In the genomic region with DNA sequence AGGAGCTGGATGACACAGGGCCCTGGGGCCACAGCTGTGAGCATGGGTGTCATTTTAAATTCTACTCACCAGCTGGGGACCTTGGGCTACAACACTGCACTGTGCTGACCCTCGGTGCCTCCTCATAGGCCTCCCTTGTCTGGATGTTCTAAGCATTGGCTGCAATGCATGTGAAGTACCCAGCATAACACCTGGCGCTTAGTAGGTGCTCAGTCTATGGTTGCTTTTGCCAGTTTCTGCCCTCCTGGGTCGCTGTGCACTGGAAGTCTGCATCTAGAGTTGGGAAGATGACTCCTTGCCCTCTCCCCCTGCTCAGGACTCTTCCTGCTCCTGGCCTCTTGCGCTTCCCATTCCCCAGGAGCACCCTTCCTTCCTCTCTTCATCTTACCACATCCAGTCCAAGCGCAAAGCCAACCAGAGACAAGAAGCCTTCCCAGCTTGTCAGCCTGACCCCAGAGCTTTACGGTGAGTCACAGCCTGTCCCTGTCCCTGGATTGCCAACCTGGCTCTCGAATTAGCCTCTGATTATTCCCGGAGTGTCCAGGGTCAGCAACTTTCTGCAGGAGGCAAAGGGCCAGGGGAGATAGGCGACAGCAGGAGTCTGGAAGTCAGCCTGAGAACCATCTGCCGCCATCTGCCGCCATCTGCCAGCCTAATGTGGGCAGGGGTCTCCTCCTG, we compare ENCODE assay signal across 15 cellular contexts. TPM values are rescaled to one million over a fixed set of nuclear protein-coding genes. Genes with fewer than 3 reads are reported as not detected.
DNase-seq lines count a peak whose midpoint lies in the region; ATAC-seq, FAIRE-seq and TF ChIP-seq lines count a peak whose summit lies in the region.
"Had no signal": no experiment of that assay in that cellular context is flagged by ENCODE, and none has a peak within 500 bp of the region (broad histone marks: within the 10 kb centered on the region; RNA-seq: fewer than 3 reads in every experiment).

No MANE protein-coding gene starts in this region.

- no peaks in the 10 kb centered on the region; the same call in 1 of the 2 replicates for H4K20me1 ChIP-seq in K562 (replicated peaks; ENCODE audit: control insufficient read depth, insufficient read depth, low read length)

- H3K4me1 ChIP-seq in heart right ventricle (no peaks in the 10 kb centered on the region), left ventricle myocardium inferior (peaks cover 4% of the 10 kb centered on the region), K562 (replicated peaks in 1 of 2; ENCODE audit: control insufficient read depth in 2 of 2, insufficient read depth in 2 of 2, low read length in 2 of 2) (0 out of 5 replicates have a peak, but pooled peaks cover 0 to 2% of the 10 kb centered on the region in 2 experiments), liver (ENCODE audit: control insufficient read depth in 4 of 4, insufficient read depth in 4 of 4, low read length in 3 of 4) (peaks cover 3 to 19% (median 14%) of the 10 kb centered on the region in 4 donors)
- H3K4me1 ChIP-seq: A549 had no signal

- H3K4me3 ChIP-seq in heart right ventricle: no peak overlapping the region
- no peak overlapping the region for H3K4me3 ChIP-seq in left ventricle myocardium inferior
- H3K4me3 ChIP-seq in K562: no peak overlapping the region
- no peak overlapping the region for H3K4me3 ChIP-seq in liver (ENCODE audit: low read depth in 1 of 3, low read length in 3 of 3)
- H3K4me3 ChIP-seq: A549, PC-9, SK-N-MC had no signal

- no peak for FAIRE-seq in K562 (lab: Jason Lieb, UNC)
- FAIRE-seq: A549 had no signal

- TF ChIP-seq EP300 in K562 (IDR thresholded peaks at IDR 0.05; ENCODE audit: low read length): no peak

- no peak overlapping the region for H2AFZ ChIP-seq in K562 (ENCODE audit: low read depth, low read length)
- H2AFZ ChIP-seq: PC-9 had no signal

- no peak for TF ChIP-seq POLR2A in K562 (conservative IDR thresholded peaks at IDR 0.05)

- H3K9me3 ChIP-seq in heart right ventricle: no peaks in the 10 kb centered on the region
- no peaks in the 10 kb centered on the region for H3K9me3 ChIP-seq in left ventricle myocardium inferior (replicated peaks)
- H3K9me3 ChIP-seq in K562 (replicated peaks; ENCODE audit: control insufficient read depth, insufficient read depth, low read depth, low read length): no peaks in the 10 kb centered on the region
- H3K9me3 ChIP-seq in liver (ENCODE audit: control insufficient read depth in 4 of 4, low read length in 3 of 4): no peaks in the 10 kb centered on the region
- H3K9me3 ChIP-seq: A549 had no signal

- H3K9ac ChIP-seq in K562 (ENCODE audit: insufficient read depth in 1 of 2, low read depth in 2 of 2, low read length in 2 of 2) (peak overlapping the region in 1 of 2 experiments; percentile 40; a peak in 1 of 4 replicates), liver (ENCODE audit: low read depth in 1 of 2, low read length in 2 of 2) (no peak overlapping the region)

- intact Hi-C loops in heart right ventricle (cut with DNase I): no loop called here
- intact Hi-C loops in left ventricle myocardium inferior (cut with micrococcal nuclease): no loop called here
- intact Hi-C loops in K562 (cut with micrococcal nuclease): loop anchor here (10.0 kb wide), 1 partner anchor 78 kb away; no protein-coding TSS in a partner anchor

- DNase-seq in heart right ventricle (no peak), left ventricle myocardium inferior (no peak), K562 (ENCODE audit: extremely low read depth in 1 of 4, low spot score in 3 of 4) (no peak), GF-D8 (lab: John Stamatoyannopoulos, UW) (no peak), AG08396 (ENCODE audit: low spot score) (no peak)
- DNase-seq: C1 segment of cervical spinal cord, EL, H7, NCI-H187, NCI-H748 treated with DMSO at 0.1 percent for 48 hours, PC-9 had no signal

- H3K4me2 ChIP-seq in K562 (ENCODE audit: insufficient read depth, low read length): no peak overlapping the region
- H3K4me2 ChIP-seq: A549, PC-9 had no signal

- H3K36me3 ChIP-seq in heart right ventricle (no peaks in the 10 kb centered on the region), left ventricle myocardium inferior (no peaks in the 10 kb centered on the region), K562 (ENCODE audit: control insufficient read depth, insufficient read depth, low read length) (no peaks in the 10 kb centered on the region), liver (ENCODE audit: control insufficient read depth in 4 of 4, insufficient read depth in 3 of 4, low read depth in 1 of 4, low read length in 3 of 4) (no peaks in the 10 kb centered on the region)

- no peak overlapping the region for H3K27ac ChIP-seq in heart right ventricle
- H3K27ac ChIP-seq in left ventricle myocardium inferior (replicated peaks): no peak overlapping the region
- H3K27ac ChIP-seq in K562 (ENCODE audit: extremely low read depth, low read depth, low read length): no peak overlapping the region
- H3K27ac ChIP-seq in liver (ENCODE audit: low read depth in 1 of 2, low read length in 2 of 2): peak overlapping the region in 1 of 2 donors; percentile 14
- H3K27ac ChIP-seq: A549, PC-9, SK-N-MC had no signal

- CTCF ChIA-PET in K562 (lab: Yijun Ruan, JAX; ENCODE audit: low intra/inter-chr PET ratio): no interaction called here

- BruUV-seq in K562 (replicated peaks; lab: Mats Ljungman, UMichigan): no TSS peak

- WGBS in heart right ventricle, 2 donors: 66 to 78% methylated on average over 11 of the region's 11 CpGs
- WGBS in K562 (ENCODE audit: insufficient coverage, low coverage, missing lambda C conversion rate): 69% methylated on average over 10 of the region's 11 CpGs
- WGBS in liver: 65% methylated on average over 11 of the region's 11 CpGs

- H3K27me3 ChIP-seq in heart right ventricle (peaks cover 0 to 7% (median 0%) of the 10 kb centered on the region in 7 donors), left ventricle myocardium inferior (ENCODE audit: low read depth) (peaks cover 32% of the 10 kb centered on the region), K562 (ENCODE audit: control insufficient read depth in 2 of 2, insufficient read depth in 2 of 2, low read length in 2 of 2) (no peaks in the 10 kb centered on the region), liver (ENCODE audit: control insufficient read depth in 4 of 4, insufficient read depth in 4 of 4, low read length in 3 of 4) (no peaks in the 10 kb centered on the region)

- no peaks in the 10 kb centered on the region for H3K79me2 ChIP-seq in K562 (ENCODE audit: control insufficient read depth, insufficient read depth, low read length)

- POLR2A ChIA-PET in K562 (lab: Yijun Ruan, JAX): interaction anchor here (1.2 kb wide), 1 partner anchor 28 kb away, joined by 3 read pairs; no protein-coding TSS in a partner anchor

- TF ChIP-seq RAD21 in K562 (CRISPR knock-in tag; conservative IDR thresholded peaks at IDR 0.05 in 1 of 2, IDR thresholded peaks at IDR 0.05 in 1 of 2) (no peak), liver (IDR thresholded peaks at IDR 0.05) (peak in 1 of 2 donors; percentile 43)

- in situ Hi-C loops in K562 (cut with MboI): no loop called here

- TF ChIP-seq CTCF in heart right ventricle (IDR thresholded peaks at IDR 0.05) (no peak), left ventricle myocardium inferior (IDR thresholded peaks at IDR 0.05; ENCODE audit: borderline replicate concordance) (no peak), K562 (IDR thresholded peaks at IDR 0.05 in 2 of 3, conservative IDR thresholded peaks at IDR 0.05 in 1 of 3; ENCODE audit: insufficient read depth in 2 of 3, low read depth in 1 of 3, low read length in 3 of 3) (no peak), liver (IDR thresholded peaks at IDR 0.05; ENCODE audit: low read depth, low read length, missing input control) (no peak)

- no peaks in the 10 kb centered on the region for H3K9me1 ChIP-seq in K562 (ENCODE audit: control insufficient read depth, insufficient read depth, low read length)

- ATAC-seq in heart right ventricle (peak in 6 of 8 donors; percentile 35 to 74 (median 44)), K562 (no peak), GM18873 (IDR thresholded peaks at IDR 0.05; ENCODE audit: low FRiP score, unreplicated experiment) (no peak)
- ATAC-seq: A549 had no signal

RNA-seq across cellular contexts. Expression of gene SLC13A3, which starts 8.9 kb away (rescaled TPM):
- 1 to 10 TPM in 1 of 10 donors, under 1 TPM in 9; 0.13 to 1.2 (median 0.60) TPM for total RNA-seq in heart right ventricle
- polyA plus RNA-seq in heart right ventricle: under 1 TPM; 0.29 to 0.61 TPM
- total RNA-seq in left ventricle myocardium inferior: 0.30 TPM
- total RNA-seq in K562 (2011; cell fraction: chromatin; rRNA removed; ENCODE audit: low replicate concordance): 16.8 and 17.8 TPM in 2 replicates
- 12.0 and 14.7 TPM in 2 replicates for total RNA-seq in K562 (2011; cell fraction: nucleolus; rRNA removed)
- total RNA-seq in K562 (2011; cell fraction: nucleoplasm; rRNA removed): 20.2 and 32.4 TPM in 2 replicates
- total RNA-seq in K562 (2014; rRNA removed): 9.9 and 10.0 TPM in 2 replicates
- 8.5 and 8.8 TPM in 2 replicates for total RNA-seq in K562 (2014; rRNA removed; fragmentation: Illumina TruSeq; extraction: Trizol)
- total RNA-seq in K562 (2015; rRNA removed; fragmentation: Illumina TruSeq; extraction: Trizol): 6.4 and 7.1 TPM in 2 replicates
- total RNA-seq in K562 (2021): 14.9 and 16.4 TPM in 2 replicates
- polyA plus RNA-seq in K562 (2011; rRNA removed): 8.5 and 11.2 TPM in 2 replicates
- polyA plus RNA-seq in K562 (2011; cell fraction: cytosol; rRNA removed): 6.1 and 11.5 TPM in 2 replicates
- polyA plus RNA-seq in K562 (2011; cell fraction: nucleus; rRNA removed): 12.4 and 12.9 TPM in 2 replicates
- 9.8 and 12.8 TPM in 2 replicates for polyA plus RNA-seq in K562 (2012)
- 15.0 and 15.7 TPM in 2 replicates for polyA plus RNA-seq in K562 (2014; fragmentation: Illumina TruSeq; extraction: Trizol)
- 1 to 10 TPM; 5.5 to 7.3 TPM for polyA plus RNA-seq in K562 (2014; fragmentation: Nextera tagmentation; extraction: Ambion mirVana)
- 7.9 and 9.1 TPM in 2 replicates for polyA plus RNA-seq in K562 (2014; rRNA removed)
- 9.0 and 11.4 TPM in 2 replicates for polyA minus RNA-seq in K562 (2011; rRNA and poly(A)+ RNA removed)
- polyA minus RNA-seq in K562 (2011; cell fraction: cytosol; rRNA and poly(A)+ RNA removed): 6.6 and 8.1 TPM in 2 replicates
- polyA minus RNA-seq in K562 (2011; cell fraction: nucleus; rRNA and poly(A)+ RNA removed): 6.6 and 14.7 TPM in 2 replicates
- total RNA-seq in liver: 10 to 100 TPM in 1 of 2 donors, 1 to 10 TPM in 1; 1.5 to 10.7 TPM
- 1 to 10 TPM; 7.9 to 8.8 TPM for polyA plus RNA-seq in liver

RNA-seq across cellular contexts. Expression of gene TP53RK, which starts 46.8 kb away (rescaled TPM):
- total RNA-seq in heart right ventricle (1 to 10 TPM; 3.5 to 7.3 (median 6.4) TPM), left ventricle myocardium inferior (6.0 TPM), K562 (2014; rRNA removed) (35.1 and 43.5 TPM in 2 replicates), K562 (2014; rRNA removed; fragmentation: Illumina TruSeq; extraction: Trizol) (17.2 and 18.4 TPM in 2 replicates), K562 (2015; rRNA removed; fragmentation: Illumina TruSeq; extraction: Trizol) (16.7 and 18.0 TPM in 2 replicates), K562 (2021) (12.9 and 16.4 TPM in 2 replicates), liver (10 to 100 TPM in 1 of 2 donors, 1 to 10 TPM in 1; 7.9 to 12.8 TPM)
- polyA plus RNA-seq in heart right ventricle (1 to 10 TPM; 6.9 to 7.8 TPM), K562 (2011; rRNA removed) (14.4 and 18.3 TPM in 2 replicates), K562 (2014; fragmentation: Illumina TruSeq; extraction: Trizol) (10.7 and 13.2 TPM in 2 replicates), K562 (2014; fragmentation: Nextera tagmentation; extraction: Ambion mirVana) (1 to 10 TPM; 2.9 to 4.2 TPM), K562 (2014; rRNA removed) (18.5 and 24.8 TPM in 2 replicates), liver (1 to 10 TPM; 4.7 to 5.7 TPM)
- total RNA-seq in K562 (2011; cell fraction: chromatin; rRNA removed; ENCODE audit: low replicate concordance): 8.1 and 13.3 TPM in 2 replicates
- total RNA-seq in K562 (2011; cell fraction: nucleolus; rRNA removed): 8.9 and 10.0 TPM in 2 replicates
- total RNA-seq in K562 (2011; cell fraction: nucleoplasm; rRNA removed): 12.8 and 19.0 TPM in 2 replicates
- 9.9 and 11.6 TPM in 2 replicates for polyA plus RNA-seq in K562 (2011; cell fraction: cytosol; rRNA removed)
- polyA plus RNA-seq in K562 (2011; cell fraction: nucleus; rRNA removed): 5.7 and 7.0 TPM in 2 replicates
- polyA plus RNA-seq in K562 (2012): 9.6 and 12.2 TPM in 2 replicates
- polyA minus RNA-seq in K562 (2011; rRNA and poly(A)+ RNA removed): 9.8 and 12.9 TPM in 2 replicates
- 6.1 and 6.4 TPM in 2 replicates for polyA minus RNA-seq in K562 (2011; cell fraction: cytosol; rRNA and poly(A)+ RNA removed)
- polyA minus RNA-seq in K562 (2011; cell fraction: nucleus; rRNA and poly(A)+ RNA removed): 6.5 and 10.7 TPM in 2 replicates

Comparison
In these comparisons a context has a peak if more than half of its experiments do, and no peak if none do; other contexts are left out.
1. ATAC-seq: peak in heart right ventricle (6 of 8); none in K562 (single experiment) and GM18873 (single experiment).